In genomic region chr4:8168832-8169598, GRCh38 we compare ENCODE assay signal across 1 cellular context.
TF ChIP-seq lines count a peak whose summit lies in the region.

No MANE protein-coding gene starts in this region.

TF ChIP-seq in HepG2, 621 proteins besides CTCF, POLR2A, EP300 and RAD21:
- TF ChIP-seq ZNF329 (CRISPR knock-in tag; IDR thresholded peaks at IDR 0.05; ENCODE audit: low read depth), result 0 out of 2 replicates have a peak, but pooled peaks have one; percentile 78
- TF ChIP-seq ZNF124 (CRISPR knock-in tag; IDR thresholded peaks at IDR 0.05), result no peak
- TF ChIP-seq MNT (IDR thresholded peaks at IDR 0.05), result peak; percentile 29; the same call in 1 of the 2 replicates
- TF ChIP-seq CCAR2 (optimal IDR thresholded peaks at IDR 0.05; ENCODE audit: low read depth, low read length), result no peak
